9 cellular contexts compared by ENCODE assay signal in genomic region chr14:54773171-54774006, GRCh38.
DNase-seq lines count a peak whose midpoint lies in the region; ATAC-seq, FAIRE-seq and TF ChIP-seq lines count a peak whose summit lies in the region.
"Had no signal": no experiment of that assay in that cellular context is flagged by ENCODE, and none has a peak within 500 bp of the region (broad histone marks: within the 10 kb centered on the region; RNA-seq: fewer than 3 reads in every experiment).

No MANE protein-coding gene starts in this region.

- peak overlapping the region; percentile 65 for H3K9ac ChIP-seq in Loucy (ENCODE audit: low read depth, low read length, poor library complexity, severe bottlenecking)

- in situ Hi-C loops in transverse colon (cut with MboI; ENCODE audit: low pct_ligation_motif_present in 1 of 4, low pct_unique_long_range_greater_than_20kb in 1 of 4, low sequenced_read_pairs in 3 of 4): loop anchor here (10.0 kb wide), 3 partner anchors 129 to 219 kb away; no protein-coding TSS in a partner anchor

- peak; percentile 73 for DNase-seq in DMS153 (lab: John Stamatoyannopoulos, UW)
- peak; percentile 48 for DNase-seq in activated naive CD8-positive, alpha-beta T cell treated with anti-CD3 and anti-CD28 coated beads, Interleukin-2, amount 50 U/mL, for 16 hours (ENCODE audit: low read depth, low spot score)
- DNase-seq in Right ventricle myocardium inferior (ENCODE audit: missing footprints): peak; percentile 84
- DNase-seq in pancreas: peak in 5 of 6 donors; percentile 64 to 74 (median 66)
- peak; percentile 80 for DNase-seq in transverse colon

- 24% methylated on average over 19 of the region's 19 CpGs for WGBS in pancreas, 2 donors
- 12 to 20% methylated on average over 5 to 19 of the region's 19 CpGs for WGBS in transverse colon (ENCODE audit: low coverage in 1 of 2), 2 donors

- peak overlapping the region; percentile 63 for H3K4me3 ChIP-seq in Loucy (ENCODE audit: low read length, poor library complexity, severe bottlenecking)
- no peak overlapping the region for H3K4me3 ChIP-seq in pancreas
- no peak overlapping the region for H3K4me3 ChIP-seq in transverse colon

- no peaks in the 10 kb centered on the region for H3K79me2 ChIP-seq in Loucy (ENCODE audit: insufficient read depth, low read length)

- peak; percentile 86 for TF ChIP-seq EP300 in transverse colon (IDR thresholded peaks at IDR 0.05; ENCODE audit: low read depth)

- no peaks in the 10 kb centered on the region for H3F3A ChIP-seq in Loucy (ENCODE audit: low read depth)

- FAIRE-seq in pancreas (lab: Jason Lieb, UNC): peak; percentile 82

- H3K27me3 ChIP-seq in Loucy (ENCODE audit: insufficient read depth, low read length, poor library complexity, severe bottlenecking) (no peaks in the 10 kb centered on the region), pancreas (no peaks in the 10 kb centered on the region), transverse colon (no peaks in the 10 kb centered on the region)

- H3K27ac ChIP-seq in pancreas (peak overlapping the region; percentile 35 to 80 (median 62)), transverse colon (peak overlapping the region; percentile 73 to 91 (median 78))
- H3K27ac ChIP-seq: neutrophil had no signal

- H3K4me1 ChIP-seq in Loucy (ENCODE audit: insufficient read depth, low read length, poor library complexity, severe bottlenecking): peaks cover 20% of the 10 kb centered on the region
- H3K4me1 ChIP-seq in pancreas: peaks cover 0 to 7% (median 0%) of the 10 kb centered on the region in 3 donors
- peaks cover 7 to 30% (median 24%) of the 10 kb centered on the region in 4 donors for H3K4me1 ChIP-seq in transverse colon

- no peaks in the 10 kb centered on the region for H3K9me3 ChIP-seq in Loucy (ENCODE audit: insufficient read depth, low read depth, low read length)
- H3K9me3 ChIP-seq in pancreas: no peaks in the 10 kb centered on the region
- H3K9me3 ChIP-seq in transverse colon: no peaks in the 10 kb centered on the region
- H3K9me3 ChIP-seq: neutrophil had no signal

- no peaks in the 10 kb centered on the region for H3K36me3 ChIP-seq in Loucy (ENCODE audit: insufficient read depth, low read length)
- peaks cover 0 to 3% (median 0%) of the 10 kb centered on the region in 3 donors for H3K36me3 ChIP-seq in pancreas
- H3K36me3 ChIP-seq in transverse colon: no peaks in the 10 kb centered on the region
- H3K36me3 ChIP-seq: neutrophil had no signal

- H4K20me1 ChIP-seq in Loucy (ENCODE audit: insufficient read depth, low read length, poor library complexity, severe bottlenecking): no peaks in the 10 kb centered on the region

- intact Hi-C loops in Right ventricle myocardium inferior (cut with DNase I): loop anchor here (1.0 to 10.0 kb wide), 6 partner anchors 31 to 351 kb away; partner anchors contain the start of gene LGALS3
- intact Hi-C loops in pancreas (cut with DNase I): loop anchor here in 1 of 3 donors (5.0 kb wide), 1 partner anchor 201 kb away; no protein-coding TSS in a partner anchor
- intact Hi-C loops in transverse colon (cut with DNase I; ENCODE audit: low total_unique reads): loop anchor here (1.0 to 5.0 kb wide), 2 partner anchors 46 to 208 kb away; no protein-coding TSS in a partner anchor

- peak; percentile 73 for TF ChIP-seq CTCF in Loucy (conservative IDR thresholded peaks at IDR 0.05; ENCODE audit: low read length)
- TF ChIP-seq CTCF in pancreas (IDR thresholded peaks at IDR 0.05): peak in 1 of 4 donors; percentile 43
- peak; percentile 51 to 85 (median 58) for TF ChIP-seq CTCF in transverse colon (IDR thresholded peaks at IDR 0.05)

- TF ChIP-seq POLR2A in transverse colon (IDR thresholded peaks at IDR 0.05): no peak

- H3K4me2 ChIP-seq in Loucy (ENCODE audit: low read depth, low read length, poor library complexity, severe bottlenecking): peak overlapping the region; percentile 70

- ATAC-seq in GM21825 (IDR thresholded peaks at IDR 0.05; ENCODE audit: unreplicated experiment) (peak; percentile 57), SK-N-SH treated with all-trans-retinoic acid at 6 μM for 48 hours (peak; percentile 90), Right ventricle myocardium inferior (peak; percentile 83), pancreas (peak; percentile 90 to 93 (median 92))

- H3K9me2 ChIP-seq in Loucy (replicated peaks; ENCODE audit: low read depth, low read length): no peaks in the 10 kb centered on the region

- H2AFZ ChIP-seq in Loucy (ENCODE audit: low read length): peak overlapping the region; percentile 79

TF ChIP-seq in SK-N-SH treated with all-trans-retinoic acid at 6 μM for 48 hours, 23 proteins besides CTCF, POLR2A, EP300 and RAD21:
- TF ChIP-seq CREB5 (CRISPR knock-in tag; IDR thresholded peaks at IDR 0.05; ENCODE audit: low read depth) (peak; percentile 47; the same call in 1 of the 2 replicates), CSRNP3 (CRISPR knock-in tag; IDR thresholded peaks at IDR 0.05) (no peak), RARB (CRISPR knock-in tag; IDR thresholded peaks at IDR 0.05) (no peak), BACH2 (CRISPR knock-in tag; IDR thresholded peaks at IDR 0.05; ENCODE audit: borderline replicate concordance) (no peak), ISL1 (CRISPR knock-in tag; IDR thresholded peaks at IDR 0.05) (peak; percentile 21; the same call in 1 of the 2 replicates)
- TF ChIP-seq, protein P1, sequence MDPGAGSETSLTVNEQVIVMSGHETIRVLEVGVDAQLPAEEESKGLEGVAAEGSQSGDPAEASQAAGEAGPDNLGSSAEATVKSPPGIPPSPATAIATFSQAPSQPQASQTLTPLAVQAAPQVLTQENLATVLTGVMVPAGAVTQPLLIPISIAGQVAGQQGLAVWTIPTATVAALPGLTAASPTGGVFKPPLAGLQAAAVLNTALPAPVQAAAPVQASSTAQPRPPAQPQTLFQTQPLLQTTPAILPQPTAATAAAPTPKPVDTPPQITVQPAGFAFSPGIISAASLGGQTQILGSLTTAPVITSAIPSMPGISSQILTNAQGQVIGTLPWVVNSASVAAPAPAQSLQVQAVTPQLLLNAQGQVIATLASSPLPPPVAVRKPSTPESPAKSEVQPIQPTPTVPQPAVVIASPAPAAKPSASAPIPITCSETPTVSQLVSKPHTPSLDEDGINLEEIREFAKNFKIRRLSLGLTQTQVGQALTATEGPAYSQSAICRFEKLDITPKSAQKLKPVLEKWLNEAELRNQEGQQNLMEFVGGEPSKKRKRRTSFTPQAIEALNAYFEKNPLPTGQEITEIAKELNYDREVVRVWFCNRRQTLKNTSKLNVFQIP (CRISPR knock-in tag; IDR thresholded peaks at IDR 0.05; ENCODE audit: borderline replicate concordance, low read depth): 0 out of 2 replicates have a peak, but pooled peaks have one; percentile 18
